In genomic region chr6:30842754-30843610, GRCh38 we compare ENCODE assay signal across 11 cellular contexts. TPM values are rescaled to one million over a fixed set of nuclear protein-coding genes. Genes with fewer than 3 reads are reported as not detected.
DNase-seq lines count a peak whose midpoint lies in the region; FAIRE-seq and TF ChIP-seq lines count a peak whose summit lies in the region.
"Had no signal": no experiment of that assay in that cellular context is flagged by ENCODE, and none has a peak within 500 bp of the region (broad histone marks: within the 10 kb centered on the region; RNA-seq: fewer than 3 reads in every experiment).

No MANE protein-coding gene starts in this region.

- no peaks in the 10 kb centered on the region for H3K9me3 ChIP-seq in smooth muscle cell (replicated peaks; ENCODE audit: low read depth)
- H3K9me3 ChIP-seq in spleen, result no peaks in the 10 kb centered on the region

- H3K9me3 Mint-ChIP-seq in activated CD4-positive, alpha-beta T cell treated with anti-CD3 and anti-CD28 coated beads, Interleukin-2, amount 10 ng/mL, durations not matched to agents 7 days and 5 days, result no peaks in the 10 kb centered on the region
- peaks cover 0 to 3% (median 0%) of the 10 kb centered on the region in 5 experiments for H3K9me3 Mint-ChIP-seq in brain
- no peaks in the 10 kb centered on the region for H3K9me3 Mint-ChIP-seq in nephron progenitor cell
- H3K9me3 Mint-ChIP-seq: IgD-negative memory B cell had no signal

- H3K36me3 ChIP-seq in smooth muscle cell (ENCODE audit: low read depth), result no peaks in the 10 kb centered on the region
- no peaks in the 10 kb centered on the region for H3K36me3 ChIP-seq in spleen

- peaks cover 23% of the 10 kb centered on the region for H3K4me1 ChIP-seq in smooth muscle cell (ENCODE audit: low read depth)
- H3K4me1 ChIP-seq in spleen, result peaks cover 0 to 44% (median 9%) of the 10 kb centered on the region in 6 donors

- intact Hi-C loops in spleen (cut with DNase I; ENCODE audit: low total_unique reads), result no loop called here

- WGBS in smooth muscle cell (ENCODE audit: low lambda C conversion rate), result 86% methylated on average over 12 of the region's 12 CpGs
- WGBS in spleen, 5 donors, result 79 to 85% (median 81%) methylated on average over 12 of the region's 12 CpGs

- no peak overlapping the region for H3K4me3 Mint-ChIP-seq in activated CD4-positive, alpha-beta T cell treated with anti-CD3 and anti-CD28 coated beads, Interleukin-2, amount 10 ng/mL, durations not matched to agents 7 days and 5 days
- no peak overlapping the region for H3K4me3 Mint-ChIP-seq in brain
- peak overlapping the region; percentile 3 for H3K4me3 Mint-ChIP-seq in nephron progenitor cell

- H3K4me2 ChIP-seq in smooth muscle cell, result no peak overlapping the region

- H3K36me3 Mint-ChIP-seq in activated CD4-positive, alpha-beta T cell treated with anti-CD3 and anti-CD28 coated beads, Interleukin-2, amount 10 ng/mL, durations not matched to agents 7 days and 5 days (ENCODE audit: low read depth), result no peaks in the 10 kb centered on the region
- H3K36me3 Mint-ChIP-seq in brain (no peaks in the 10 kb centered on the region), nephron progenitor cell (ENCODE audit: low read depth) (no peaks in the 10 kb centered on the region)

- peaks cover 20% of the 10 kb centered on the region for H3K4me1 Mint-ChIP-seq in activated CD4-positive, alpha-beta T cell treated with anti-CD3 and anti-CD28 coated beads, Interleukin-2, amount 10 ng/mL, durations not matched to agents 7 days and 5 days
- H3K4me1 Mint-ChIP-seq in brain, result peaks cover 56% of the 10 kb centered on the region
- peaks cover 63% of the 10 kb centered on the region for H3K4me1 Mint-ChIP-seq in nephron progenitor cell

- TF ChIP-seq POLR2A in NB4 (IDR thresholded peaks at IDR 0.05; ENCODE audit: extremely low read depth, insufficient read length), result no peak
- no peak for TF ChIP-seq POLR2A in spleen (IDR thresholded peaks at IDR 0.05)

- FAIRE-seq in GM19239 (lab: Jason Lieb, UNC), result no peak
- FAIRE-seq: G401.6 had no signal

- POLR2A ChIA-PET in activated CD4-positive, alpha-beta T cell treated with anti-CD3 and anti-CD28 coated beads, Interleukin-2, amount 10 ng/mL, durations not matched to agents 7 days and 5 days (lab: Charles Lee), result no interaction called here

- H3K27ac ChIP-seq in smooth muscle cell (ENCODE audit: low read depth), result no peak overlapping the region
- H3K27ac ChIP-seq in spleen, result no peak overlapping the region

- no peak overlapping the region for H3K4me3 ChIP-seq in NB4 (ENCODE audit: low read depth, low read length)
- H3K4me3 ChIP-seq in smooth muscle cell, result no peak overlapping the region
- H3K4me3 ChIP-seq in spleen, result no peak overlapping the region

- CTCF ChIA-PET in activated CD4-positive, alpha-beta T cell treated with anti-CD3 and anti-CD28 coated beads, Interleukin-2, amount 10 ng/mL, durations not matched to agents 7 days and 5 days (lab: Charles Lee), result interaction anchor here (0.6 to 2.6 kb wide), 5 partner anchors 9 to 70 kb away, joined by 3 to 14 read pairs (median 4); no protein-coding TSS in a partner anchor

- H3K27me3 Mint-ChIP-seq in activated CD4-positive, alpha-beta T cell treated with anti-CD3 and anti-CD28 coated beads, Interleukin-2, amount 10 ng/mL, durations not matched to agents 7 days and 5 days, result peaks cover 4% of the 10 kb centered on the region
- peaks cover 6% of the 10 kb centered on the region for H3K27me3 Mint-ChIP-seq in brain
- peaks cover 12% of the 10 kb centered on the region for H3K27me3 Mint-ChIP-seq in nephron progenitor cell (ENCODE audit: low read depth, poor library complexity)

- TF ChIP-seq CTCF in NB4 (IDR thresholded peaks at IDR 0.05; ENCODE audit: low read depth, low read length), result no peak
- no peak for TF ChIP-seq CTCF in brain (conservative IDR thresholded peaks at IDR 0.05)
- TF ChIP-seq CTCF in nephron progenitor cell (IDR thresholded peaks at IDR 0.05), result no peak
- TF ChIP-seq CTCF in smooth muscle cell (IDR thresholded peaks at IDR 0.05; ENCODE audit: borderline replicate concordance, insufficient read depth, poor library complexity, severe bottlenecking), result no peak
- no peak for TF ChIP-seq CTCF in spleen (IDR thresholded peaks at IDR 0.05 in 8 of 11, conservative IDR thresholded peaks at IDR 0.05 in 3 of 11)

- DNase-seq in activated CD4-positive, alpha-beta T cell treated with anti-CD3 and anti-CD28 coated beads, Interleukin-2, amount 10 ng/mL, durations not matched to agents 7 days and 5 days, result peak; percentile 11
- DNase-seq in activated CD4-positive, alpha-beta T cell treated with anti-CD3 and anti-CD28 coated beads for 4 hours, result no peak
- DNase-seq in NB4 (ENCODE audit: low read depth) (peak; percentile 89), nephron progenitor cell (no peak), GM19239 (ENCODE audit: insufficient read length, low spot score) (no peak), smooth muscle cell (lab: John Stamatoyannopoulos, UW; ENCODE audit: unreplicated experiment) (no peak), spleen (no peak)
- DNase-seq: NCI-H2107 had no signal

- H2AFZ ChIP-seq in smooth muscle cell (ENCODE audit: low read depth), result no peak overlapping the region

- no peaks in the 10 kb centered on the region for H3K27me3 ChIP-seq in smooth muscle cell (ENCODE audit: low read depth)
- peaks cover 0 to 18% (median 0%) of the 10 kb centered on the region in 7 donors for H3K27me3 ChIP-seq in spleen (replicated peaks in 1 of 7)

- H3F3A ChIP-seq in smooth muscle cell (ENCODE audit: low read depth), result no peaks in the 10 kb centered on the region

- no peaks in the 10 kb centered on the region for H3K79me2 ChIP-seq in smooth muscle cell (ENCODE audit: low read depth)

- H4K20me1 ChIP-seq in smooth muscle cell (ENCODE audit: low read depth), result no peaks in the 10 kb centered on the region

- no peak overlapping the region for H3K9ac ChIP-seq in smooth muscle cell (ENCODE audit: low read depth)

- no peak overlapping the region for H3K27ac Mint-ChIP-seq in activated CD4-positive, alpha-beta T cell treated with anti-CD3 and anti-CD28 coated beads, Interleukin-2, amount 10 ng/mL, durations not matched to agents 7 days and 5 days
- H3K27ac Mint-ChIP-seq in brain (peak overlapping the region in 4 of 5 experiments; percentile 2 to 67 (median 6)), nephron progenitor cell (peak overlapping the region; percentile 66)

RNA-seq across cellular contexts. Expression of gene DDR1, which starts 41.3 kb away (rescaled TPM):
- 1 to 10 TPM; 4.5 to 5.6 TPM for total RNA-seq in activated CD4-positive, alpha-beta T cell treated with anti-CD3 and anti-CD28 coated beads, Interleukin-2, amount 10 ng/mL, durations not matched to agents 7 days and 5 days
- 221 TPM for polyA plus RNA-seq in brain (ENCODE audit: insufficient read depth, low read depth, low replicate concordance)
- total RNA-seq in smooth muscle cell, result 30.7 and 82.6 TPM in 2 replicates
- 23.8 and 77.3 TPM in 2 replicates for polyA plus RNA-seq in smooth muscle cell
- total RNA-seq in spleen, result 10 to 100 TPM; 13.0 to 37.1 (median 23.8) TPM
- 10 to 100 TPM in 1 of 3 donors, 1 to 10 TPM in 2; 5.0 to 10.1 (median 8.0) TPM for polyA plus RNA-seq in spleen

Comparison
In these comparisons a context has a peak if more than half of its experiments do, and no peak if none do; other contexts are left out.
1. DNase-seq: peak in activated CD4-positive, alpha-beta T cell treated with anti-CD3 and anti-CD28 coated beads, Interleukin-2, amount 10 ng/mL, durations not matched to agents 7 days and 5 days (single experiment) and NB4 (single experiment); none in activated CD4-positive, alpha-beta T cell treated with anti-CD3 and anti-CD28 coated beads for 4 hours (0 of 2), nephron progenitor cell (single experiment), GM19239 (single experiment), smooth muscle cell (single experiment) and spleen (single experiment).